ENCODE assay signal across 8 cellular contexts in genomic region chr11:47552086-47552580, GRCh38. TPM values are rescaled to one million over a fixed set of nuclear protein-coding genes. Genes with fewer than 3 reads are reported as not detected.
DNase-seq lines count a peak whose midpoint lies in the region; ATAC-seq, FAIRE-seq and TF ChIP-seq lines count a peak whose summit lies in the region.

No MANE protein-coding gene starts in this region.

- POLR2A ChIA-PET in K562 (lab: Yijun Ruan, JAX): interaction anchor here (0.6 to 3.8 kb wide), 8 partner anchors 10 to 36 kb away, joined by 3 to 28 read pairs (median 6); partner anchors contain the start of gene PTPMT1

- no TSS peak for BruUV-seq in K562 (replicated peaks; lab: Mats Ljungman, UMichigan)

- DNase-seq in COLO668 (lab: John Stamatoyannopoulos, UW; ENCODE audit: unreplicated experiment) (peak; percentile 51), K562 (ENCODE audit: extremely low read depth in 1 of 4, low spot score in 3 of 4) (peak in 2 of 4 experiments; percentile 24 to 46), iPS-NIHi11 (ENCODE audit: low spot score) (peak; percentile 36), smooth muscle cell (lab: John Stamatoyannopoulos, UW; ENCODE audit: unreplicated experiment) (no peak), NCI-H2196 treated with DMSO at 0.1 percent for 48 hours (lab: John Stamatoyannopoulos, UW; ENCODE audit: unreplicated experiment) (no peak)

- H3K4me3 ChIP-seq in OCI-LY3 (ENCODE audit: low read length): peak overlapping the region; percentile 90
- H3K4me3 ChIP-seq in K562: peak overlapping the region; percentile 100
- peak overlapping the region; percentile 99 for H3K4me3 ChIP-seq in smooth muscle cell

- peak overlapping the region; percentile 81 for H3K27ac ChIP-seq in OCI-LY3 (ENCODE audit: low read length)
- H3K27ac ChIP-seq in K562 (ENCODE audit: extremely low read depth, low read depth, low read length): peak overlapping the region; percentile 92
- H3K27ac ChIP-seq in smooth muscle cell (ENCODE audit: low read depth): peak overlapping the region; percentile 87

- WGBS in K562 (ENCODE audit: insufficient coverage, low coverage, missing lambda C conversion rate): 2% methylated on average over 23 of the region's 23 CpGs
- WGBS in smooth muscle cell (ENCODE audit: low lambda C conversion rate): 2% methylated on average over 23 of the region's 23 CpGs

- H2AFZ ChIP-seq in OCI-LY3 (ENCODE audit: low read depth, low read length) (no peak overlapping the region), K562 (ENCODE audit: low read depth, low read length) (peak overlapping the region; percentile 69), smooth muscle cell (ENCODE audit: low read depth) (peak overlapping the region; percentile 90)

- no peak for TF ChIP-seq POLR2A in K562 (conservative IDR thresholded peaks at IDR 0.05)

- H3K4me1 ChIP-seq in OCI-LY3 (ENCODE audit: low read length) (peaks cover 21% of the 10 kb centered on the region), K562 (replicated peaks in 1 of 2; ENCODE audit: control insufficient read depth in 2 of 2, insufficient read depth in 2 of 2, low read length in 2 of 2) (peaks cover 11 to 18% of the 10 kb centered on the region in 2 experiments; a peak in 4 of 5 replicates), smooth muscle cell (ENCODE audit: low read depth) (peaks cover 21% of the 10 kb centered on the region)

- H4K20me1 ChIP-seq in OCI-LY3 (ENCODE audit: insufficient read depth, low read length) (peaks cover 41% of the 10 kb centered on the region), K562 (replicated peaks; ENCODE audit: control insufficient read depth, insufficient read depth, low read length) (peaks cover 12% of the 10 kb centered on the region), smooth muscle cell (ENCODE audit: low read depth) (peaks cover 54% of the 10 kb centered on the region)

- in situ Hi-C loops in K562 (cut with MboI): no loop called here

- H3K4me2 ChIP-seq in OCI-LY3 (ENCODE audit: low read length) (peak overlapping the region; percentile 95), K562 (ENCODE audit: insufficient read depth, low read length) (peak overlapping the region; percentile 96), smooth muscle cell (peak overlapping the region; percentile 99)

- no peak for TF ChIP-seq CTCF in OCI-LY3 (IDR thresholded peaks at IDR 0.05; ENCODE audit: low read depth, low read length)
- no peak for TF ChIP-seq CTCF in K562 (IDR thresholded peaks at IDR 0.05 in 2 of 3, conservative IDR thresholded peaks at IDR 0.05 in 1 of 3; ENCODE audit: insufficient read depth in 2 of 3, low read depth in 1 of 3, low read length in 3 of 3)
- no peak for TF ChIP-seq CTCF in smooth muscle cell (IDR thresholded peaks at IDR 0.05; ENCODE audit: borderline replicate concordance, insufficient read depth, poor library complexity, severe bottlenecking)

- CTCF ChIA-PET in K562 (lab: Yijun Ruan, JAX; ENCODE audit: low intra/inter-chr PET ratio): no interaction called here

- H3K27me3 ChIP-seq in OCI-LY3 (ENCODE audit: low read depth, low read length): no peaks in the 10 kb centered on the region
- H3K27me3 ChIP-seq in K562 (ENCODE audit: control insufficient read depth in 2 of 2, insufficient read depth in 2 of 2, low read length in 2 of 2): no peaks in the 10 kb centered on the region
- no peaks in the 10 kb centered on the region for H3K27me3 ChIP-seq in smooth muscle cell (ENCODE audit: low read depth)

- H3K79me2 ChIP-seq in OCI-LY3 (ENCODE audit: low read length): peaks cover 62% of the 10 kb centered on the region
- peaks cover 59% of the 10 kb centered on the region for H3K79me2 ChIP-seq in K562 (ENCODE audit: control insufficient read depth, insufficient read depth, low read length)
- peaks cover 58% of the 10 kb centered on the region for H3K79me2 ChIP-seq in smooth muscle cell (ENCODE audit: low read depth)

- H3F3A ChIP-seq in smooth muscle cell (ENCODE audit: low read depth): no peaks in the 10 kb centered on the region

- FAIRE-seq in K562 (lab: Jason Lieb, UNC): peak; percentile 29

- H3K9me3 ChIP-seq in OCI-LY3 (ENCODE audit: insufficient read depth, low read length) (no peaks in the 10 kb centered on the region), K562 (replicated peaks; ENCODE audit: control insufficient read depth, insufficient read depth, low read depth, low read length) (no peaks in the 10 kb centered on the region), smooth muscle cell (replicated peaks; ENCODE audit: low read depth) (no peaks in the 10 kb centered on the region)

- intact Hi-C loops in K562 (cut with micrococcal nuclease): loop anchor here (5.0 kb wide), 1 partner anchor 40 kb away; no protein-coding TSS in a partner anchor

- H3K9ac ChIP-seq in OCI-LY3 (ENCODE audit: low read length) (peak overlapping the region; percentile 96), K562 (ENCODE audit: insufficient read depth in 1 of 2, low read depth in 2 of 2, low read length in 2 of 2) (peak overlapping the region; percentile 92 to 100), smooth muscle cell (ENCODE audit: low read depth) (peak overlapping the region; percentile 93)

- no peak for TF ChIP-seq EP300 in K562 (IDR thresholded peaks at IDR 0.05; ENCODE audit: low read length)

- peaks cover 23% of the 10 kb centered on the region for H3K36me3 ChIP-seq in OCI-LY3 (replicated peaks; ENCODE audit: low read depth, low read length)
- H3K36me3 ChIP-seq in K562 (ENCODE audit: control insufficient read depth, insufficient read depth, low read length): peaks cover 25% of the 10 kb centered on the region
- no peaks in the 10 kb centered on the region for H3K36me3 ChIP-seq in smooth muscle cell (ENCODE audit: low read depth)

- TF ChIP-seq RAD21 in K562 (CRISPR knock-in tag; conservative IDR thresholded peaks at IDR 0.05 in 1 of 2, IDR thresholded peaks at IDR 0.05 in 1 of 2): no peak

- peaks cover 6% of the 10 kb centered on the region for H3K9me1 ChIP-seq in K562 (ENCODE audit: control insufficient read depth, insufficient read depth, low read length)

- ATAC-seq in GM21717 (IDR thresholded peaks at IDR 0.05; ENCODE audit: unreplicated experiment): peak; percentile 8
- ATAC-seq in K562: peak; percentile 23
- ATAC-seq in HG02970 (IDR thresholded peaks at IDR 0.05; ENCODE audit: low FRiP score, unreplicated experiment): no peak

RNA-seq across cellular contexts. Expression of gene CELF1, which starts 0.8 kb away (rescaled TPM):
- total RNA-seq in K562 (2011; cell fraction: chromatin; rRNA removed; ENCODE audit: low replicate concordance): 291 and 350 TPM in 2 replicates
- 140 and 172 TPM in 2 replicates for total RNA-seq in K562 (2011; cell fraction: nucleolus; rRNA removed)
- total RNA-seq in K562 (2011; cell fraction: nucleoplasm; rRNA removed): 256 and 337 TPM in 2 replicates
- total RNA-seq in K562 (2014; rRNA removed) (59.2 and 63.9 TPM in 2 replicates), K562 (2014; rRNA removed; fragmentation: Illumina TruSeq; extraction: Trizol) (77.4 and 79.1 TPM in 2 replicates), K562 (2015; rRNA removed; fragmentation: Illumina TruSeq; extraction: Trizol) (65.1 and 71.4 TPM in 2 replicates), K562 (2021) (102 and 111 TPM in 2 replicates), smooth muscle cell (64.8 and 78.2 TPM in 2 replicates)
- polyA plus RNA-seq in K562 (2011; rRNA removed) (124 and 142 TPM in 2 replicates), K562 (2014; fragmentation: Illumina TruSeq; extraction: Trizol) (75.0 and 81.6 TPM in 2 replicates), K562 (2014; fragmentation: Nextera tagmentation; extraction: Ambion mirVana) (10 to 100 TPM; 11.3 to 21.6 TPM), K562 (2014; rRNA removed) (82.8 and 88.9 TPM in 2 replicates), smooth muscle cell (42.5 and 49.4 TPM in 2 replicates)
- 75.5 and 93.9 TPM in 2 replicates for polyA plus RNA-seq in K562 (2011; cell fraction: cytosol; rRNA removed)
- 276 and 281 TPM in 2 replicates for polyA plus RNA-seq in K562 (2011; cell fraction: nucleus; rRNA removed)
- polyA plus RNA-seq in K562 (2012): 28.5 and 38.8 TPM in 2 replicates
- polyA minus RNA-seq in K562 (2011; rRNA and poly(A)+ RNA removed): 138 and 183 TPM in 2 replicates
- 71.5 and 87.3 TPM in 2 replicates for polyA minus RNA-seq in K562 (2011; cell fraction: cytosol; rRNA and poly(A)+ RNA removed)
- polyA minus RNA-seq in K562 (2011; cell fraction: nucleus; rRNA and poly(A)+ RNA removed): 67.6 and 122 TPM in 2 replicates

RNA-seq across cellular contexts. Expression of gene PTPMT1, which starts 13.3 kb away (rescaled TPM):
- total RNA-seq in K562 (2011; cell fraction: chromatin; rRNA removed; ENCODE audit: low replicate concordance): 24.4 and 29.4 TPM in 2 replicates
- 46.2 and 48.8 TPM in 2 replicates for total RNA-seq in K562 (2011; cell fraction: nucleolus; rRNA removed)
- total RNA-seq in K562 (2011; cell fraction: nucleoplasm; rRNA removed): 40.4 and 62.1 TPM in 2 replicates
- total RNA-seq in K562 (2014; rRNA removed) (140 and 146 TPM in 2 replicates), K562 (2014; rRNA removed; fragmentation: Illumina TruSeq; extraction: Trizol) (59.3 and 60.4 TPM in 2 replicates), K562 (2015; rRNA removed; fragmentation: Illumina TruSeq; extraction: Trizol) (61.2 and 65.3 TPM in 2 replicates), K562 (2021) (67.2 and 83.6 TPM in 2 replicates), smooth muscle cell (136 and 152 TPM in 2 replicates)
- polyA plus RNA-seq in K562 (2011; rRNA removed) (69.8 and 80.0 TPM in 2 replicates), K562 (2014; fragmentation: Illumina TruSeq; extraction: Trizol) (66.6 and 73.1 TPM in 2 replicates), K562 (2014; fragmentation: Nextera tagmentation; extraction: Ambion mirVana) (10 to 100 TPM; 10.4 to 16.5 TPM), K562 (2014; rRNA removed) (109 and 144 TPM in 2 replicates), smooth muscle cell (75.5 and 103 TPM in 2 replicates)
- 103 and 173 TPM in 2 replicates for polyA plus RNA-seq in K562 (2011; cell fraction: cytosol; rRNA removed)
- 29.7 and 32.6 TPM in 2 replicates for polyA plus RNA-seq in K562 (2011; cell fraction: nucleus; rRNA removed)
- 73.7 and 80.8 TPM in 2 replicates for polyA plus RNA-seq in K562 (2012)
- 31.1 and 36.7 TPM in 2 replicates for polyA minus RNA-seq in K562 (2011; rRNA and poly(A)+ RNA removed)
- polyA minus RNA-seq in K562 (2011; cell fraction: cytosol; rRNA and poly(A)+ RNA removed): 23.8 and 30.2 TPM in 2 replicates
- polyA minus RNA-seq in K562 (2011; cell fraction: nucleus; rRNA and poly(A)+ RNA removed): 18.9 and 21.1 TPM in 2 replicates

RNA-seq across cellular contexts. Expression of gene KBTBD4, which starts 26.6 kb away (rescaled TPM):
- 9.0 and 15.8 TPM in 2 replicates for total RNA-seq in K562 (2011; cell fraction: chromatin; rRNA removed; ENCODE audit: low replicate concordance)
- total RNA-seq in K562 (2011; cell fraction: nucleolus; rRNA removed): 11.7 and 13.2 TPM in 2 replicates
- total RNA-seq in K562 (2011; cell fraction: nucleoplasm; rRNA removed): 11.6 and 13.4 TPM in 2 replicates
- 9.1 and 11.2 TPM in 2 replicates for total RNA-seq in K562 (2014; rRNA removed)
- total RNA-seq in K562 (2014; rRNA removed; fragmentation: Illumina TruSeq; extraction: Trizol): 13.6 TPM in 2 replicates
- total RNA-seq in K562 (2015; rRNA removed; fragmentation: Illumina TruSeq; extraction: Trizol): 13.3 and 13.6 TPM in 2 replicates
- total RNA-seq in K562 (2021): 11.0 and 12.9 TPM in 2 replicates
- polyA plus RNA-seq in K562 (2011; rRNA removed): 16.9 and 18.2 TPM in 2 replicates
- polyA plus RNA-seq in K562 (2011; cell fraction: cytosol; rRNA removed): 16.9 and 19.8 TPM in 2 replicates
- polyA plus RNA-seq in K562 (2011; cell fraction: nucleus; rRNA removed): 6.6 and 9.4 TPM in 2 replicates
- 9.4 and 13.6 TPM in 2 replicates for polyA plus RNA-seq in K562 (2012)
- polyA plus RNA-seq in K562 (2014; fragmentation: Illumina TruSeq; extraction: Trizol): 13.0 and 13.1 TPM in 2 replicates
- 10 to 100 TPM; 30.1 to 33.9 TPM for polyA plus RNA-seq in K562 (2014; fragmentation: Nextera tagmentation; extraction: Ambion mirVana)
- polyA plus RNA-seq in K562 (2014; rRNA removed): 7.0 and 10.1 TPM in 2 replicates
- 21.9 and 23.1 TPM in 2 replicates for polyA minus RNA-seq in K562 (2011; rRNA and poly(A)+ RNA removed)
- 8.3 and 9.2 TPM in 2 replicates for polyA minus RNA-seq in K562 (2011; cell fraction: cytosol; rRNA and poly(A)+ RNA removed)
- polyA minus RNA-seq in K562 (2011; cell fraction: nucleus; rRNA and poly(A)+ RNA removed): 5.4 and 10.0 TPM in 2 replicates
- total RNA-seq in smooth muscle cell: 9.4 and 17.5 TPM in 2 replicates
- polyA plus RNA-seq in smooth muscle cell: 13.7 and 14.2 TPM in 2 replicates

RNA-seq across cellular contexts. Expression of gene NDUFS3, which starts 26.7 kb away (rescaled TPM):
- 228 and 279 TPM in 2 replicates for total RNA-seq in K562 (2011; cell fraction: chromatin; rRNA removed; ENCODE audit: low replicate concordance)
- 212 and 223 TPM in 2 replicates for total RNA-seq in K562 (2011; cell fraction: nucleolus; rRNA removed)
- total RNA-seq in K562 (2011; cell fraction: nucleoplasm; rRNA removed): 239 and 241 TPM in 2 replicates
- total RNA-seq in K562 (2014; rRNA removed) (203 and 207 TPM in 2 replicates), K562 (2014; rRNA removed; fragmentation: Illumina TruSeq; extraction: Trizol) (191 and 192 TPM in 2 replicates), K562 (2015; rRNA removed; fragmentation: Illumina TruSeq; extraction: Trizol) (190 and 191 TPM in 2 replicates), K562 (2021) (229 and 238 TPM in 2 replicates), smooth muscle cell (53.8 and 60.8 TPM in 2 replicates)
- polyA plus RNA-seq in K562 (2011; rRNA removed) (302 and 343 TPM in 2 replicates), K562 (2014; fragmentation: Illumina TruSeq; extraction: Trizol) (194 and 197 TPM in 2 replicates), K562 (2014; fragmentation: Nextera tagmentation; extraction: Ambion mirVana) (10 to 100 TPM; 38.7 to 82.3 TPM), K562 (2014; rRNA removed) (341 and 353 TPM in 2 replicates), smooth muscle cell (106 and 110 TPM in 2 replicates)
- 353 and 764 TPM in 2 replicates for polyA plus RNA-seq in K562 (2011; cell fraction: cytosol; rRNA removed)
- 319 and 323 TPM in 2 replicates for polyA plus RNA-seq in K562 (2011; cell fraction: nucleus; rRNA removed)
- 137 and 179 TPM in 2 replicates for polyA plus RNA-seq in K562 (2012)
- polyA minus RNA-seq in K562 (2011; rRNA and poly(A)+ RNA removed): 180 and 229 TPM in 2 replicates
- polyA minus RNA-seq in K562 (2011; cell fraction: cytosol; rRNA and poly(A)+ RNA removed): 60.6 and 66.6 TPM in 2 replicates
- polyA minus RNA-seq in K562 (2011; cell fraction: nucleus; rRNA and poly(A)+ RNA removed): 57.1 and 90.0 TPM in 2 replicates

RNA-seq across cellular contexts. Expression of gene FAM180B, which starts 34.3 kb away (rescaled TPM):
- total RNA-seq in K562 (2011; cell fraction: chromatin; rRNA removed; ENCODE audit: low replicate concordance): 0.49 and 0.51 TPM in 2 replicates
- 0.26 and 0.50 TPM in 2 replicates for total RNA-seq in K562 (2011; cell fraction: nucleolus; rRNA removed)
- total RNA-seq in K562 (2011; cell fraction: nucleoplasm; rRNA removed): 0.61 TPM in 1 of 2 replicates, not detected in the other
- total RNA-seq in K562 (2014; rRNA removed) (0.14 TPM in 1 of 2 replicates, not detected in the other), K562 (2014; rRNA removed; fragmentation: Illumina TruSeq; extraction: Trizol) (not detected in 2 replicates), K562 (2015; rRNA removed; fragmentation: Illumina TruSeq; extraction: Trizol) (not detected in 2 replicates), K562 (2021) (not detected in 2 replicates), smooth muscle cell (not detected in 2 replicates)
- polyA plus RNA-seq in K562 (2011; rRNA removed) (not detected in 2 replicates), K562 (2014; fragmentation: Illumina TruSeq; extraction: Trizol) (not detected in 2 replicates), K562 (2014; fragmentation: Nextera tagmentation; extraction: Ambion mirVana) (not detected), K562 (2014; rRNA removed) (0.05 TPM in 1 of 2 replicates, not detected in the other), smooth muscle cell (0.46 TPM in 1 of 2 replicates, not detected in the other)
- polyA plus RNA-seq in K562 (2011; cell fraction: cytosol; rRNA removed): not detected in 2 replicates
- 0.51 TPM in 1 of 2 replicates, not detected in the other for polyA plus RNA-seq in K562 (2011; cell fraction: nucleus; rRNA removed)
- not detected in 2 replicates for polyA plus RNA-seq in K562 (2012)
- 0.14 TPM in 1 of 2 replicates, not detected in the other for polyA minus RNA-seq in K562 (2011; rRNA and poly(A)+ RNA removed)
- not detected in 2 replicates for polyA minus RNA-seq in K562 (2011; cell fraction: cytosol; rRNA and poly(A)+ RNA removed)
- polyA minus RNA-seq in K562 (2011; cell fraction: nucleus; rRNA and poly(A)+ RNA removed): 0.13 and 0.44 TPM in 2 replicates

Comparison
In these comparisons a context has a peak if more than half of its experiments do, and no peak if none do; other contexts are left out.
1. DNase-seq: peak in COLO668 (single experiment) and iPS-NIHi11 (single experiment); none in smooth muscle cell (single experiment) and NCI-H2196 treated with DMSO at 0.1 percent for 48 hours (single experiment).
2. Peak in every context shown above with its lines, with median percentiles within 50 percentile points of each other: H3K27ac ChIP-seq, H3K4me2 ChIP-seq, H3K4me3 ChIP-seq and H3K9ac ChIP-seq.